In the genomic region with DNA sequence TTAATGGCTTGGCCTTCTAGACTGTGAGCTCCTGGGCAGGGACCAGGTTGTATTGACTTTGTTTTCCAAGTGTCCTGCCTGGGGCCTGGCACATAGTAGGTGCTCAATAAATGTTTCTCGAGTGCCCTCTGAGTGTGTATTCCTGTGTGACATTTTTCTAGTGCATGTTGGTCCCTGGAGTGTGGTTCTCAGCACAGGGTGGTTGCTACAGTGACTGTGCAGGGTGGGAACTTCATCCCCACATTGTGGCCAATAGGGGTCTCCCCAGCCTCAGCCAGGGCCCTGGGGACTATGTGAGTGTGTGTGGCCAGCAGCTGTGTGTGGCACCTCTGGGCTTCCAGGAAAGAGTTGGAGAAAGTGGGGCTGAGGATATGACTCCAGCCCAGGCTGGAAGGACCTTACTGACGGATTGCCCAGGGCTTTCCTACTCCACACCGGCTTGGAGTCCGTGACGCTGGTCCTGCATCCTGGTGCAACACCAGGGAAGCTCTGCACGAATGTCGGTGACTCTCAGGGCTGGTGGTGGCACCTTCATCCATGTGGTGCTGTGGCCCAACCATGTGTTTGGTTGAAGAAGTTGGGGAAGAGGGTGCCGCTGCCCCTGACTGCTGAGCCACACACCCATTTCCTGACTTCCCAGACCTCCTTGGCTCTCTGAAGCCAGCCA, we compare ENCODE assay signal across 10 cellular contexts. TPM values are rescaled to one million over a fixed set of nuclear protein-coding genes. Genes with fewer than 3 reads are reported as not detected.
A peak's percentile ranks its signal among the peaks of the same experiment; 100 is the strongest.
DNase-seq lines count a peak whose midpoint lies in the region; ATAC-seq and TF ChIP-seq lines count a peak whose summit lies in the region.
"Had no signal": no experiment of that assay in that cellular context is flagged by ENCODE, and none has a peak within 500 bp of the region (broad histone marks: within the 10 kb centered on the region; RNA-seq: fewer than 3 reads in every experiment).

No MANE protein-coding gene starts in this region.

- peaks cover 9% of the 10 kb centered on the region; the same call in 1 of the 2 replicates for H4K20me1 ChIP-seq in DND-41 (ENCODE audit: insufficient read depth, low read length)
- H4K20me1 ChIP-seq in osteoblast (ENCODE audit: insufficient read depth, low read length): no peaks in the 10 kb centered on the region

- H3K27ac ChIP-seq in DND-41 (ENCODE audit: low read length): no peak overlapping the region
- no peak overlapping the region for H3K27ac ChIP-seq in osteoblast (ENCODE audit: low read depth, low read length)
- no peak overlapping the region for H3K27ac ChIP-seq in dorsolateral prefrontal cortex

- DNase-seq in DND-41 (peak; percentile 49), HFFc6 (peak; percentile 33), left lobe of liver (ENCODE audit: low spot score) (no peak), osteoblast (ENCODE audit: insufficient read length, low spot score, missing footprints) (no peak), dorsolateral prefrontal cortex (no peak)
- DNase-seq in activated CD8-positive, alpha-beta T cell treated with anti-CD3 and anti-CD28 coated beads for 36 hours: peak; percentile 37
- DNase-seq in central memory CD4-positive, alpha-beta T cell: no peak
- DNase-seq: stimulated activated CD4-positive, alpha-beta T cell treated with anti-CD3 and anti-CD28 coated beads, Interleukin-2, amount 100 ng/mL, for 48 hours had no signal

- H3K27me3 Mint-ChIP-seq in HFFc6 (ENCODE audit: insufficient read depth): no peaks in the 10 kb centered on the region
- H3K27me3 Mint-ChIP-seq in activated CD8-positive, alpha-beta T cell treated with anti-CD3 and anti-CD28 coated beads for 36 hours: no peaks in the 10 kb centered on the region

- H3K9ac ChIP-seq in DND-41 (ENCODE audit: low read depth, low read length): no peak overlapping the region

- intact Hi-C loops in activated CD8-positive, alpha-beta T cell treated with anti-CD3 and anti-CD28 coated beads for 36 hours (cut with micrococcal nuclease): loop anchor here (10.0 kb wide), 1 partner anchor 315 kb away; no protein-coding TSS in a partner anchor
- intact Hi-C loops in dorsolateral prefrontal cortex (cut with DNase I): no loop called here

- no peaks in the 10 kb centered on the region for H3K9me3 ChIP-seq in DND-41 (ENCODE audit: insufficient read depth, low read length, severe bottlenecking)
- no peaks in the 10 kb centered on the region for H3K9me3 ChIP-seq in osteoblast (ENCODE audit: low read depth, low read length)

- CTCF ChIA-PET in activated CD8-positive, alpha-beta T cell treated with anti-CD3 and anti-CD28 coated beads for 36 hours (lab: Charles Lee): interaction anchor here (1.1 to 1.3 kb wide), 4 partner anchors 13 to 117 kb away, joined by 3 to 4 read pairs (median 4); a partner anchor contains a TSS

- POLR2A ChIA-PET in activated CD8-positive, alpha-beta T cell treated with anti-CD3 and anti-CD28 coated beads for 36 hours (lab: Charles Lee): interaction anchor here (0.9 to 1.0 kb wide), 3 partner anchors 63 to 148 kb away, joined by 3 read pairs; no protein-coding TSS in a partner anchor

- H3K9me3 Mint-ChIP-seq in HFFc6: no peaks in the 10 kb centered on the region
- H3K9me3 Mint-ChIP-seq in activated CD8-positive, alpha-beta T cell treated with anti-CD3 and anti-CD28 coated beads for 36 hours: no peaks in the 10 kb centered on the region
- H3K9me3 Mint-ChIP-seq: T-helper 1 cell treated with Interleukin-12 subunit alpha and Interleukin-12 subunit beta and Interleukin-4 antibody, amounts not matched to agents 30 μg/mL and 1 μg/mL, for 36 hours had no signal

- H3K4me1 ChIP-seq in DND-41 (ENCODE audit: insufficient read depth, low read length) (no peaks in the 10 kb centered on the region), osteoblast (ENCODE audit: insufficient read depth, low read length) (no peaks in the 10 kb centered on the region)

- H3K4me3 Mint-ChIP-seq in HFFc6: no peak overlapping the region
- H3K4me3 Mint-ChIP-seq in activated CD8-positive, alpha-beta T cell treated with anti-CD3 and anti-CD28 coated beads for 36 hours: no peak overlapping the region
- H3K4me3 Mint-ChIP-seq: T-helper 1 cell treated with Interleukin-12 subunit alpha and Interleukin-12 subunit beta and Interleukin-4 antibody, amounts not matched to agents 30 μg/mL and 1 μg/mL, for 36 hours had no signal

- peak overlapping the region; percentile 34; the same call in 1 of the 2 replicates for H3K27ac Mint-ChIP-seq in HFFc6
- no peak overlapping the region for H3K27ac Mint-ChIP-seq in activated CD8-positive, alpha-beta T cell treated with anti-CD3 and anti-CD28 coated beads for 36 hours
- H3K27ac Mint-ChIP-seq: T-helper 1 cell treated with Interleukin-12 subunit alpha and Interleukin-12 subunit beta and Interleukin-4 antibody, amounts not matched to agents 30 μg/mL and 1 μg/mL, for 36 hours had no signal

- no peak overlapping the region for H3K4me2 ChIP-seq in DND-41 (ENCODE audit: insufficient read depth, low read length)
- no peak overlapping the region for H3K4me2 ChIP-seq in osteoblast (ENCODE audit: insufficient read depth, low read length)

- no peak overlapping the region for H2AFZ ChIP-seq in DND-41 (ENCODE audit: low read depth, low read length)
- H2AFZ ChIP-seq in osteoblast (ENCODE audit: low read length): no peak overlapping the region

- peak; percentile 61 for TF ChIP-seq CTCF in DND-41 (IDR thresholded peaks at IDR 0.05; ENCODE audit: borderline replicate concordance, extremely low read depth, low read length, poor library complexity, severe bottlenecking)
- peak; percentile 61 for TF ChIP-seq CTCF in HFFc6 (IDR thresholded peaks at IDR 0.05)
- peak; percentile 12 for TF ChIP-seq CTCF in activated CD8-positive, alpha-beta T cell treated with anti-CD3 and anti-CD28 coated beads for 36 hours (IDR thresholded peaks at IDR 0.05)
- no peak for TF ChIP-seq CTCF in osteoblast (IDR thresholded peaks at IDR 0.05; ENCODE audit: extremely low read depth, low read depth, low read length)
- TF ChIP-seq CTCF in dorsolateral prefrontal cortex (IDR thresholded peaks at IDR 0.05 in 54 of 56, conservative IDR thresholded peaks at IDR 0.05 in 2 of 56; ENCODE audit: low read depth in 1 of 56, partially characterized antibody in 56 of 56): peak in 10 of 56 donors; percentile 7 to 31 (median 16)

- peaks cover 3% of the 10 kb centered on the region; the same call in 1 of the 2 replicates for H3K4me1 Mint-ChIP-seq in HFFc6 (ENCODE audit: low read depth)
- H3K4me1 Mint-ChIP-seq in activated CD8-positive, alpha-beta T cell treated with anti-CD3 and anti-CD28 coated beads for 36 hours (ENCODE audit: low read depth): no peaks in the 10 kb centered on the region

- peaks cover 6% of the 10 kb centered on the region for H3K36me3 Mint-ChIP-seq in HFFc6 (ENCODE audit: low read depth)
- H3K36me3 Mint-ChIP-seq in activated CD8-positive, alpha-beta T cell treated with anti-CD3 and anti-CD28 coated beads for 36 hours (ENCODE audit: low read depth): peaks cover 4% of the 10 kb centered on the region

- H3K4me3 ChIP-seq in DND-41 (ENCODE audit: low read depth in 1 of 2, low read length in 2 of 2): no peak overlapping the region
- H3K4me3 ChIP-seq in osteoblast (ENCODE audit: insufficient read depth, low read length): no peak overlapping the region
- no peak overlapping the region for H3K4me3 ChIP-seq in dorsolateral prefrontal cortex

- ATAC-seq in DND-41 (ENCODE audit: insufficient read depth, low read depth) (peak; percentile 82), left lobe of liver (peak; percentile 58), GM21576 (IDR thresholded peaks at IDR 0.05; ENCODE audit: unreplicated experiment) (no peak)
- ATAC-seq in activated CD8-positive, alpha-beta T cell treated with anti-CD3 and anti-CD28 coated beads for 36 hours: peak; percentile 65

- H3K36me3 ChIP-seq in DND-41 (ENCODE audit: insufficient read depth, low read length) (peaks cover 30% of the 10 kb centered on the region), osteoblast (ENCODE audit: insufficient read depth, low read length) (peaks cover 16% of the 10 kb centered on the region)

- no peaks in the 10 kb centered on the region for H3K27me3 ChIP-seq in DND-41 (ENCODE audit: insufficient read depth, low read length, poor library complexity)
- H3K27me3 ChIP-seq in osteoblast (ENCODE audit: insufficient read depth, low read length): no peaks in the 10 kb centered on the region
- H3K27me3 ChIP-seq in dorsolateral prefrontal cortex: no peaks in the 10 kb centered on the region

- no peaks in the 10 kb centered on the region for H3K79me2 ChIP-seq in DND-41 (ENCODE audit: insufficient read depth, low read length)
- no peaks in the 10 kb centered on the region for H3K79me2 ChIP-seq in osteoblast (ENCODE audit: insufficient read depth, low read length)

RNA-seq across cellular contexts. Expression of a gene that starts 9.0 kb away (rescaled TPM):
- total RNA-seq in HFFc6 (2021; fragmentation: NEBNext Ultra II Directional; extraction: Animal tissue kit (Norgen Biotek cat#: 25700)): 10 to 100 TPM; 26.4 to 29.9 (median 27.9) TPM
- 10 to 100 TPM; 23.3 to 24.5 TPM for total RNA-seq in activated CD8-positive, alpha-beta T cell treated with anti-CD3 and anti-CD28 coated beads for 36 hours
- 13.0 TPM for total RNA-seq in left lobe of liver
- 13.8 and 14.8 TPM in 2 replicates for total RNA-seq in osteoblast
- 10 to 100 TPM; 47.0 to 75.5 (median 57.9) TPM for total RNA-seq in dorsolateral prefrontal cortex

RNA-seq across cellular contexts. Expression of a gene that starts 16.7 kb away (rescaled TPM):
- total RNA-seq in HFFc6 (2021; fragmentation: NEBNext Ultra II Directional; extraction: Animal tissue kit (Norgen Biotek cat#: 25700)): 10 to 100 TPM; 24.7 to 31.7 (median 29.5) TPM
- total RNA-seq in activated CD8-positive, alpha-beta T cell treated with anti-CD3 and anti-CD28 coated beads for 36 hours: 10 to 100 TPM; 28.4 to 29.0 TPM
- 3.4 TPM for total RNA-seq in left lobe of liver
- total RNA-seq in osteoblast: 16.2 and 17.7 TPM in 2 replicates
- 10 to 100 TPM; 19.8 to 60.5 (median 27.7) TPM for total RNA-seq in dorsolateral prefrontal cortex

Comparison
In these comparisons a context has a peak if more than half of its experiments do, and no peak if none do; other contexts are left out.
1. DNase-seq: peak in DND-41 (single experiment), HFFc6 (single experiment) and activated CD8-positive, alpha-beta T cell treated with anti-CD3 and anti-CD28 coated beads for 36 hours (single experiment); none in left lobe of liver (single experiment), osteoblast (single experiment), central memory CD4-positive, alpha-beta T cell (single experiment) and dorsolateral prefrontal cortex (0 of 10).